In the genomic region with DNA sequence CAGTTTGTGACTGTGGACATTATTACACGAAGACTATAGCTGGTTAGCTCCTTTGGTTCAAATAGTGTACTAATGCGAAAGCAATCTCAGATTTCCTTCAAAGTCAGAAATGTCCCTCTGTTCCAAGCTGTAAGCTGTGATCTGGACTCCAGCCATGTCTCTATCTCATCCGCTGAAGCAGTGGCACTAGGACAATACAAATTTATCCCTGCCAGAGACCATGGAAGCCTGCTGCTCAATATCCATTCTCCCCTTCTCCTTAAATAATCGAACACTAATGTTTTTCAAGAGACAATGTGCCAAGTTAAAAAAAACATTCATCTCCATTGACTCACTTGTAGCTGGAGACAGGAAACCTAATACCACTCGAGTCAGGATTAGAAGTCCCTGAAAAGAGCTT, we compare ENCODE assay signal across 18 cellular contexts. TPM values are rescaled to one million over a fixed set of nuclear protein-coding genes. Genes with fewer than 3 reads are reported as not detected.
DNase-seq lines count a peak whose midpoint lies in the region; ATAC-seq lines count a peak whose summit lies in the region.
"Had no signal": no experiment of that assay in that cellular context is flagged by ENCODE, and none has a peak within 500 bp of the region (broad histone marks: within the 10 kb centered on the region; RNA-seq: fewer than 3 reads in every experiment).

No MANE protein-coding gene starts in this region.

- DNase-seq in Right ventricle myocardium superior (no peak), cardiac septum (ENCODE audit: low spot score) (no peak), astrocyte of the hippocampus (ENCODE audit: low read depth, low spot score) (peak; percentile 1), medulla oblongata (ENCODE audit: extremely low spot score) (peak; percentile 14), OCI-M2 (lab: John Stamatoyannopoulos, UW; ENCODE audit: unreplicated experiment) (no peak), SKM-1 (lab: John Stamatoyannopoulos, UW; ENCODE audit: unreplicated experiment) (no peak)
- DNase-seq: activated CD4-positive, alpha-beta T cell treated with anti-CD3 and anti-CD28 coated beads for 1 hour; CD4-positive, CD25-positive, alpha-beta regulatory T cell; DND-41; MM.1S; natural killer cell; NCI-H2029; NCI-H774; T-helper 9 cell had no signal

- intact Hi-C loops in Right ventricle myocardium superior (cut with DNase I) (no loop called here), cardiac septum (cut with DNase I) (no loop called here)

- ATAC-seq in Right ventricle myocardium superior (ENCODE audit: poor library complexity) (peak; percentile 88), HG03342 (IDR thresholded peaks at IDR 0.05; ENCODE audit: unreplicated experiment) (no peak), HG02571 (IDR thresholded peaks at IDR 0.05; ENCODE audit: unreplicated experiment) (no peak)
- ATAC-seq: activated T-helper 17 cell treated with anti-CD3 and anti-CD28 coated beads, Interleukin-2, amount 50 U/mL, for 72 hours; gastroesophageal sphincter; natural killer cell had no signal

RNA-seq across cellular contexts. Expression of a gene that starts 38.5 kb away (rescaled TPM):
- 12.8 TPM for total RNA-seq in Right ventricle myocardium superior
- total RNA-seq in cardiac septum: 14.0 TPM
- total RNA-seq: CD4-positive, CD25-positive, alpha-beta regulatory T cell had no signal

Comparison
In these comparisons a context has a peak if more than half of its experiments do, and no peak if none do; other contexts are left out.
1. DNase-seq: peak in astrocyte of the hippocampus (single experiment) and medulla oblongata (single experiment); none in Right ventricle myocardium superior (single experiment), cardiac septum (single experiment), OCI-M2 (single experiment) and SKM-1 (single experiment).